10 cellular contexts compared by ENCODE assay signal in the genomic region with DNA sequence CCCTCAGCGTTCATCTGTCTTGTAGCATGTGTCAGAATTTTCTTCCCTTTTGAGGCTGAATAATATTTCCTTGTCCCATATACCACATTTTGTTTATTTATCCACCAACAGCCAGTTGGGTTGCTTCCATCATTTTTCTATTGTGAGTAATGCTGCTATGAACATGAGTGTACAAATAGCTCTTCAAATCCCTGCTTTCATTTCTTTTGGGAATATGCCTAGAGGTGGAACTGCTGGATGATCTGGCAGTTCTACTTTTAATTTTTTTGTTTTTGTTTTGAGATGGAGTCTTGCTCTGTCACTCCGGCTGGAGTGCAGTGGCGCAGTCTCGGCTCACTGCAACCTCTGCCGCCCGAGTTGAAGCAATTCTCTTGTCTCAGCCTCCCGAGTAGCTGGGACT.
A peak's percentile ranks its signal among the peaks of the same experiment; 100 is the strongest.
DNase-seq lines count a peak whose midpoint lies in the region; ATAC-seq, FAIRE-seq and TF ChIP-seq lines count a peak whose summit lies in the region.
"Had no signal": no experiment of that assay in that cellular context is flagged by ENCODE, and none has a peak within 500 bp of the region (broad histone marks: within the 10 kb centered on the region; RNA-seq: fewer than 3 reads in every experiment).

No MANE protein-coding gene starts in this region.

- no peaks in the 10 kb centered on the region for H3K27me3 ChIP-seq in Peyer's patch
- no peaks in the 10 kb centered on the region for H3K27me3 ChIP-seq in esophagus (ENCODE audit: control insufficient read depth in 1 of 2, insufficient read depth in 2 of 2, low read length in 2 of 2)

- TF ChIP-seq RAD21 in A549 (conservative IDR thresholded peaks at IDR 0.05 in 1 of 2, IDR thresholded peaks at IDR 0.05 in 1 of 2) = no peak

- 85% methylated on average over 7 of the region's 7 CpGs for WGBS in A549 (ENCODE audit: missing lambda C conversion rate)
- WGBS in esophagus, 2 donors = 33 to 55% methylated on average over 7 of the region's 7 CpGs

- H3K27ac ChIP-seq in A549 = no peak overlapping the region
- peak overlapping the region in 3 of 4 donors; percentile 27 to 41 (median 28) for H3K27ac ChIP-seq in Peyer's patch
- peak overlapping the region; percentile 57 to 85 for H3K27ac ChIP-seq in esophagus (ENCODE audit: low read depth in 2 of 2, low read length in 1 of 2)

- FAIRE-seq in A549 (lab: Jason Lieb, UNC) = no peak

- POLR2A ChIA-PET in A549 (lab: Yijun Ruan, JAX) = no interaction called here

- H3K36me3 ChIP-seq in Peyer's patch (no peaks in the 10 kb centered on the region), esophagus (ENCODE audit: control insufficient read depth in 2 of 2, insufficient read depth in 2 of 2, low read length in 1 of 2) (peaks cover 0 to 3% of the 10 kb centered on the region in 2 donors)

- peak overlapping the region; percentile 25; the same call in 1 of the 3 replicates for H3K4me2 ChIP-seq in A549

- H3K4me3 ChIP-seq in A549 = no peak overlapping the region
- H3K4me3 ChIP-seq in Peyer's patch = no peak overlapping the region
- H3K4me3 ChIP-seq in esophagus (ENCODE audit: low read depth in 1 of 2, low read length in 2 of 2) = no peak overlapping the region

- DNase-seq in A549 (ENCODE audit: low read depth in 1 of 2, low spot score in 1 of 2) (peak in 1 of 2 experiments; percentile 30), Peyer's patch (no peak), myocyte (ENCODE audit: low read depth) (peak; percentile 81), KG1 (lab: John Stamatoyannopoulos, UW) (no peak), GM19238 (ENCODE audit: insufficient read length, low spot score) (no peak)
- DNase-seq in activated CD8-positive, alpha-beta memory T cell treated with anti-CD3 and anti-CD28 coated beads, Interleukin-2, amount 50 U/mL, for 4 hours = no peak
- DNase-seq: naive B cell, NCI-H187 treated with DMSO at 0.1 percent for 48 hours had no signal

- peak; percentile 19 to 48; a peak in 1 of 6 replicates for ATAC-seq in A549
- no peak for ATAC-seq in activated CD4-positive, CD25-positive, alpha-beta regulatory T cell treated with anti-CD3 and anti-CD28 coated beads, Interleukin-2, amount 50 U/mL, for 24 hours

- CTCF ChIA-PET in A549 (lab: Yijun Ruan, JAX) = interaction anchor here (0.6 to 0.7 kb wide), 2 partner anchors 8 to 72 kb away, joined by 3 read pairs; no protein-coding TSS in a partner anchor

- H3K4me1 ChIP-seq in A549 (peaks cover 22% of the 10 kb centered on the region), Peyer's patch (peaks cover 0 to 6% (median 0%) of the 10 kb centered on the region in 4 donors), esophagus (ENCODE audit: control insufficient read depth in 2 of 2, insufficient read depth in 2 of 2, low read length in 1 of 2) (peaks cover 10 to 13% of the 10 kb centered on the region in 2 donors)

- TF ChIP-seq CTCF in A549 (IDR thresholded peaks at IDR 0.05) (no peak), Peyer's patch (IDR thresholded peaks at IDR 0.05) (no peak)

- TF ChIP-seq POLR2A in A549 (IDR thresholded peaks at IDR 0.05; ENCODE audit: low read length) (no peak), Peyer's patch (IDR thresholded peaks at IDR 0.05) (no peak)

- H3K9me3 ChIP-seq in A549 = no peaks in the 10 kb centered on the region
- no peaks in the 10 kb centered on the region for H3K9me3 ChIP-seq in Peyer's patch
- H3K9me3 ChIP-seq in esophagus (ENCODE audit: control insufficient read depth in 2 of 2, insufficient read depth in 1 of 2, low read depth in 1 of 2, low read length in 1 of 2) = no peaks in the 10 kb centered on the region

- no peak for TF ChIP-seq EP300 in A549 (IDR thresholded peaks at IDR 0.05)

TF ChIP-seq in A549, 52 proteins besides CTCF, POLR2A, EP300 and RAD21:
- TF ChIP-seq JUNB (IDR thresholded peaks at IDR 0.05) = 0 out of 2 replicates have a peak, but pooled peaks have one; percentile 15
- TF ChIP-seq TP53 (CRISPR knock-in tag; IDR thresholded peaks at IDR 0.05) = no peak
- TF ChIP-seq FOSL2 (IDR thresholded peaks at IDR 0.05) = no peak
- TF ChIP-seq FOSL2 (CRISPR knock-in tag; IDR thresholded peaks at IDR 0.05) = 0 out of 2 replicates have a peak, but pooled peaks have one; percentile 14

Comparison
In these comparisons a context has a peak if more than half of its experiments do, and no peak if none do; other contexts are left out.
1. ATAC-seq: peak in A549 (2 of 2); none in activated CD4-positive, CD25-positive, alpha-beta regulatory T cell treated with anti-CD3 and anti-CD28 coated beads, Interleukin-2, amount 50 U/mL, for 24 hours (0 of 2).
2. H3K27ac ChIP-seq: peak in Peyer's patch (3 of 4) and esophagus (2 of 2); none in A549 (0 of 2).